9 cellular contexts compared by ENCODE assay signal in the genomic region with DNA sequence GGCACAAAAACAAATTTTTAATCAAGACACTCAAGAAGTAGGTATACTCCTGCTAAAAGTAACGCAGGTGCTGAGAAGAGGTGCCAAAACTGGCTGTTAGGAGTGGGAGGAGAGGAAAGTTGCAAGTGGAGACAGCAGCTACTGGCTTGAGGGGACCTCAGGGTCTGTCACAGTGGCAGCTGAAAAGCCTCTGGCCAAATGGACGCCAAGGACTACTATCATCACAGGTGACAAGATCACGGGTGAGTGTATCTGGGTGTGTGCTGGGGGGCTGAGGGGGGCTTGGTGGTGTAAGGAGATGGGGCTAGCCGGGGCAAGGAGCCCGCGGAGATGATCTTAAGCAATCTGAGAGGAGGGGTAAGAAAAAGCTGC. TPM values are rescaled to one million over a fixed set of nuclear protein-coding genes. Genes with fewer than 3 reads are reported as not detected.
A peak's percentile ranks its signal among the peaks of the same experiment; 100 is the strongest.
DNase-seq lines count a peak whose midpoint lies in the region; ATAC-seq and TF ChIP-seq lines count a peak whose summit lies in the region.
"Had no signal": no experiment of that assay in that cellular context is flagged by ENCODE, and none has a peak within 500 bp of the region (broad histone marks: within the 10 kb centered on the region; RNA-seq: fewer than 3 reads in every experiment).

No MANE protein-coding gene starts in this region.

- peaks cover 6% of the 10 kb centered on the region for H3K27me3 Mint-ChIP-seq in CD4-positive, CD25-positive, alpha-beta regulatory T cell
- H3K27me3 Mint-ChIP-seq in GM23338 (ENCODE audit: insufficient read depth, low read depth, poor library complexity) (peaks cover 13% of the 10 kb centered on the region), progenitor cell of endocrine pancreas (no peaks in the 10 kb centered on the region)

- H3K27ac Mint-ChIP-seq in CD4-positive, CD25-positive, alpha-beta regulatory T cell, result peak overlapping the region; percentile 58 to 95 (median 92)
- H3K27ac Mint-ChIP-seq in GM23338 (peak overlapping the region; percentile 95), progenitor cell of endocrine pancreas (peak overlapping the region; percentile 95)

- peaks cover 54% of the 10 kb centered on the region for H3K79me2 ChIP-seq in GM23338 (replicated peaks; ENCODE audit: insufficient read depth)

- no peaks in the 10 kb centered on the region for H3K9me3 ChIP-seq in CD4-positive, CD25-positive, alpha-beta regulatory T cell (ENCODE audit: control insufficient read depth in 2 of 2, low read length in 2 of 2)
- no peaks in the 10 kb centered on the region for H3K9me3 ChIP-seq in SK-N-MC (ENCODE audit: low read depth, low read length)

- H3K36me3 Mint-ChIP-seq in CD4-positive, CD25-positive, alpha-beta regulatory T cell, result peaks cover 22% of the 10 kb centered on the region
- H3K36me3 Mint-ChIP-seq in GM23338 (ENCODE audit: low read depth) (no peaks in the 10 kb centered on the region; the same call in 1 of the 3 replicates), progenitor cell of endocrine pancreas (ENCODE audit: insufficient read depth) (peaks cover 18% of the 10 kb centered on the region)

- TF ChIP-seq CTCF in GM23338 (conservative IDR thresholded peaks at IDR 0.05; ENCODE audit: low read depth in 2 of 2) (no peak), fibroblast of the aortic adventitia (IDR thresholded peaks at IDR 0.05; ENCODE audit: insufficient read depth, low read length) (no peak), progenitor cell of endocrine pancreas (IDR thresholded peaks at IDR 0.05; ENCODE audit: unreplicated experiment) (no peak)

- H3K4me3 ChIP-seq in CD4-positive, CD25-positive, alpha-beta regulatory T cell (ENCODE audit: low read depth, low read length), result peak overlapping the region; percentile 78
- H3K4me3 ChIP-seq in GM23338 (peak overlapping the region; percentile 61), SK-N-MC (peak overlapping the region; percentile 91), fibroblast of the aortic adventitia (ENCODE audit: low read depth, low read length) (peak overlapping the region; percentile 83)

- H3K27ac ChIP-seq in CD4-positive, CD25-positive, alpha-beta regulatory T cell (ENCODE audit: insufficient read depth, low read length, poor library complexity, severe bottlenecking), result peak overlapping the region; percentile 78
- H3K27ac ChIP-seq in GM23338 (ENCODE audit: low read depth), result no peak overlapping the region
- H3K27ac ChIP-seq in SK-N-MC, result no peak overlapping the region

- H4K20me1 ChIP-seq in GM23338 (replicated peaks; ENCODE audit: insufficient read depth), result peaks cover 14% of the 10 kb centered on the region

- ATAC-seq in CD4-positive, CD25-positive, alpha-beta regulatory T cell (ENCODE audit: low read depth in 2 of 2), result no peak
- ATAC-seq in GM23338, result no peak

- H3K27me3 ChIP-seq in CD4-positive, CD25-positive, alpha-beta regulatory T cell (ENCODE audit: control insufficient read depth, insufficient read depth, low read length), result no peaks in the 10 kb centered on the region
- H3K27me3 ChIP-seq in GM23338 (ENCODE audit: insufficient read depth), result no peaks in the 10 kb centered on the region

- H3K4me1 Mint-ChIP-seq in CD4-positive, CD25-positive, alpha-beta regulatory T cell, result peaks cover 17 to 58% (median 40%) of the 10 kb centered on the region in 4 donors
- H3K4me1 Mint-ChIP-seq in GM23338 (peaks cover 44% of the 10 kb centered on the region), progenitor cell of endocrine pancreas (ENCODE audit: low read depth) (peaks cover 27% of the 10 kb centered on the region)

- H2AFZ ChIP-seq in GM23338, result no peak overlapping the region

- H3K36me3 ChIP-seq in CD4-positive, CD25-positive, alpha-beta regulatory T cell (ENCODE audit: control insufficient read depth, insufficient read depth, low read length), result peaks cover 13% of the 10 kb centered on the region
- H3K36me3 ChIP-seq in GM23338 (ENCODE audit: insufficient read depth) (peaks cover 29% of the 10 kb centered on the region), SK-N-MC (ENCODE audit: insufficient read depth, low read length) (peaks cover 43% of the 10 kb centered on the region)

- peak overlapping the region; percentile 86 for H3K4me2 ChIP-seq in GM23338

- 0 out of 2 replicates have a peak, but pooled peaks cover 4% of the 10 kb centered on the region for H3F3A ChIP-seq in GM23338 (replicated peaks; ENCODE audit: low read depth)

- peak overlapping the region; percentile 95 for H3K9ac ChIP-seq in SK-N-MC (ENCODE audit: insufficient read length)

- H3K4me3 Mint-ChIP-seq in CD4-positive, CD25-positive, alpha-beta regulatory T cell, result peak overlapping the region; percentile 90 to 99 (median 98)
- H3K4me3 Mint-ChIP-seq in GM23338 (peak overlapping the region; percentile 84), progenitor cell of endocrine pancreas (ENCODE audit: low read depth) (peak overlapping the region; percentile 82)

- no peak for DNase-seq in CD4-positive, CD25-positive, alpha-beta regulatory T cell
- DNase-seq in GM23338 (ENCODE audit: low spot score) (no peak), SK-N-MC (ENCODE audit: low read depth, low spot score) (no peak), fibroblast of the aortic adventitia (ENCODE audit: low read depth) (peak; percentile 1), progenitor cell of endocrine pancreas (ENCODE audit: low spot score, unreplicated experiment) (no peak), NCI-H524 treated with DMSO at 0.1 percent for 48 hours (lab: John Stamatoyannopoulos, UW) (no peak), NCI-H1694 treated with DMSO at 0.1 percent for 48 hours (lab: John Stamatoyannopoulos, UW) (no peak), occipital lobe (lab: John Stamatoyannopoulos, UW) (no peak)

- peaks cover 3% of the 10 kb centered on the region; the same call in 1 of the 2 replicates for H3K9me2 ChIP-seq in GM23338 (ENCODE audit: insufficient read depth)

- H3K4me1 ChIP-seq in CD4-positive, CD25-positive, alpha-beta regulatory T cell (ENCODE audit: control insufficient read depth, insufficient read depth, low read length, poor library complexity, severe bottlenecking), result peaks cover 23% of the 10 kb centered on the region
- H3K4me1 ChIP-seq in GM23338 (ENCODE audit: insufficient read depth), result peaks cover 39% of the 10 kb centered on the region

- H3K9me3 Mint-ChIP-seq in CD4-positive, CD25-positive, alpha-beta regulatory T cell, result peaks cover 0 to 1% (median 0%) of the 10 kb centered on the region in 7 donors
- H3K9me3 Mint-ChIP-seq in GM23338 (peaks cover 26% of the 10 kb centered on the region), progenitor cell of endocrine pancreas (ENCODE audit: low read depth) (no peaks in the 10 kb centered on the region)

TF ChIP-seq in GM23338, 12 proteins besides CTCF, POLR2A, EP300 and RAD21:
- TF ChIP-seq POLR2AphosphoS5 (IDR thresholded peaks at IDR 0.05; ENCODE audit: low read depth) (no peak), STAT1 (IDR thresholded peaks at IDR 0.05; ENCODE audit: unreplicated experiment) (no peak)
TF ChIP-seq in GM23338: peak in this region for 0.

RNA-seq across cellular contexts. Expression of a gene that starts 0.7 kb away (rescaled TPM):
- total RNA-seq in CD4-positive, CD25-positive, alpha-beta regulatory T cell, result 14.6 TPM
- polyA plus RNA-seq in CD4-positive, CD25-positive, alpha-beta regulatory T cell, result 1 to 10 TPM; 5.9 to 8.2 (median 7.2) TPM
- total RNA-seq in GM23338 (2014; rRNA removed; shearing (Covaris generic)), result 33.0 and 36.7 TPM in 2 replicates
- 16.1 and 18.2 TPM in 2 replicates for polyA plus RNA-seq in GM23338 (2016; fragmentation: Nextera tagmentation; extraction: Ambion mirVana)
- 2.5 and 6.6 TPM in 2 replicates for total RNA-seq in fibroblast of the aortic adventitia (ENCODE audit: low replicate concordance)
- 29.6 and 30.1 TPM in 2 replicates for total RNA-seq in progenitor cell of endocrine pancreas
- 17.5 TPM for total RNA-seq in occipital lobe

RNA-seq across cellular contexts. Expression of a gene that starts 13.5 kb away (rescaled TPM):
- total RNA-seq in CD4-positive, CD25-positive, alpha-beta regulatory T cell, result not detected
- polyA plus RNA-seq in CD4-positive, CD25-positive, alpha-beta regulatory T cell, result not detected
- not detected in 2 replicates for total RNA-seq in GM23338 (2014; rRNA removed; shearing (Covaris generic))
- not detected in 2 replicates for polyA plus RNA-seq in GM23338 (2016; fragmentation: Nextera tagmentation; extraction: Ambion mirVana)
- not detected in 2 replicates for total RNA-seq in fibroblast of the aortic adventitia (ENCODE audit: low replicate concordance)
- total RNA-seq in progenitor cell of endocrine pancreas, result not detected in 2 replicates
- total RNA-seq in occipital lobe, result not detected
- total RNA-seq: M059J had no signal
